12 cellular contexts compared by ENCODE assay signal in genomic region chr3:152460936-152461335, GRCh38.
A peak's percentile ranks its signal among the peaks of the same experiment; 100 is the strongest.
DNase-seq lines count a peak whose midpoint lies in the region; ATAC-seq lines count a peak whose summit lies in the region.
"Had no signal": no experiment of that assay in that cellular context is flagged by ENCODE, and none has a peak within 500 bp of the region (broad histone marks: within the 10 kb centered on the region; RNA-seq: fewer than 3 reads in every experiment).

No MANE protein-coding gene starts in this region.

- in situ Hi-C loops in SK-MEL-5 (cut with HindIII; ENCODE audit: low pct_unique_long_range_greater_than_20kb, low sequenced_read_pairs), result no loop called here

- H3K4me1 Mint-ChIP-seq in activated CD8-positive, alpha-beta memory T cell treated with anti-CD3 and anti-CD28 coated beads, Interleukin-2, amount 10 ng/mL, durations not matched to agents 7 days and 5 days, result peaks cover 21% of the 10 kb centered on the region
- H3K4me1 Mint-ChIP-seq in stimulated activated naive B cell treated with anti-CD40 and anti-IgM and Interleukin-4, amounts not matched to agents 10 μg/mL and 1 μg/mL and 100 μg/mL, for 72 hours, result peaks cover 10 to 15% of the 10 kb centered on the region in 2 donors

- peak overlapping the region; percentile 48 for H3K27ac ChIP-seq in epithelial cell of prostate

- no peak overlapping the region for H3K4me3 Mint-ChIP-seq in activated CD8-positive, alpha-beta memory T cell treated with anti-CD3 and anti-CD28 coated beads, Interleukin-2, amount 10 ng/mL, durations not matched to agents 7 days and 5 days
- H3K4me3 Mint-ChIP-seq in stimulated activated naive B cell treated with anti-CD40 and anti-IgM and Interleukin-4, amounts not matched to agents 10 μg/mL and 1 μg/mL and 100 μg/mL, for 72 hours, result no peak overlapping the region
- H3K4me3 Mint-ChIP-seq: T-helper 1 cell treated with Interleukin-12 subunit alpha and Interleukin-12 subunit beta and Interleukin-4 antibody, amounts not matched to agents 30 μg/mL and 1 μg/mL, for 36 hours had no signal

- ATAC-seq in activated CD8-positive, alpha-beta memory T cell treated with anti-CD3 and anti-CD28 coated beads, Interleukin-2, amount 10 ng/mL, durations not matched to agents 7 days and 5 days, result no peak
- no peak for ATAC-seq in stimulated activated naive B cell treated with anti-CD40 and anti-IgM and Interleukin-4, amounts not matched to agents 10 μg/mL and 1 μg/mL and 100 μg/mL, for 72 hours (replicated peaks)
- no peak for ATAC-seq in HG02973 (IDR thresholded peaks at IDR 0.05; ENCODE audit: unreplicated experiment)
- no peak for ATAC-seq in HG02759 (IDR thresholded peaks at IDR 0.05; ENCODE audit: unreplicated experiment)

- H3K9me3 Mint-ChIP-seq in activated CD8-positive, alpha-beta memory T cell treated with anti-CD3 and anti-CD28 coated beads, Interleukin-2, amount 10 ng/mL, durations not matched to agents 7 days and 5 days (ENCODE audit: low read depth), result no peaks in the 10 kb centered on the region
- no peaks in the 10 kb centered on the region for H3K9me3 Mint-ChIP-seq in stimulated activated naive B cell treated with anti-CD40 and anti-IgM and Interleukin-4, amounts not matched to agents 10 μg/mL and 1 μg/mL and 100 μg/mL, for 72 hours
- H3K9me3 Mint-ChIP-seq: T-helper 1 cell treated with Interleukin-12 subunit alpha and Interleukin-12 subunit beta and Interleukin-4 antibody, amounts not matched to agents 30 μg/mL and 1 μg/mL, for 36 hours had no signal

- peak overlapping the region; percentile 17 for H3K27ac Mint-ChIP-seq in activated CD8-positive, alpha-beta memory T cell treated with anti-CD3 and anti-CD28 coated beads, Interleukin-2, amount 10 ng/mL, durations not matched to agents 7 days and 5 days
- H3K27ac Mint-ChIP-seq in stimulated activated naive B cell treated with anti-CD40 and anti-IgM and Interleukin-4, amounts not matched to agents 10 μg/mL and 1 μg/mL and 100 μg/mL, for 72 hours, result peak overlapping the region; percentile 56
- H3K27ac Mint-ChIP-seq: T-helper 1 cell treated with Interleukin-12 subunit alpha and Interleukin-12 subunit beta and Interleukin-4 antibody, amounts not matched to agents 30 μg/mL and 1 μg/mL, for 36 hours had no signal

- CTCF ChIA-PET in activated CD8-positive, alpha-beta memory T cell treated with anti-CD3 and anti-CD28 coated beads, Interleukin-2, amount 10 ng/mL, durations not matched to agents 7 days and 5 days (lab: Charles Lee), result interaction anchor here (2.1 kb wide), 1 partner anchor 11 kb away, joined by 5 read pairs; no protein-coding TSS in a partner anchor

- DNase-seq in activated CD8-positive, alpha-beta memory T cell treated with anti-CD3 and anti-CD28 coated beads, Interleukin-2, amount 10 ng/mL, durations not matched to agents 7 days and 5 days, result no peak
- no peak for DNase-seq in activated CD8-positive, alpha-beta memory T cell treated with anti-CD3 and anti-CD28 coated beads for 24 hours
- peak; percentile 90 for DNase-seq in SK-MEL-5 (ENCODE audit: low read depth, low spot score)
- DNase-seq in epithelial cell of prostate (ENCODE audit: low read depth, low spot score), result no peak
- DNase-seq in stimulated activated naive B cell treated with anti-CD40 and anti-IgM and Interleukin-4, amounts not matched to agents 10 μg/mL and 1 μg/mL and 100 μg/mL, for 72 hours, result no peak
- no peak for DNase-seq in NCI-H2081 treated with DMSO at 0.1 percent for 48 hours (lab: John Stamatoyannopoulos, UW)
- DNase-seq: DMS53; effector memory CD4-positive, alpha-beta T cell; NCI-H1436 treated with DMSO at 0.1 percent for 48 hours had no signal

- no peaks in the 10 kb centered on the region for H3K27me3 Mint-ChIP-seq in activated CD8-positive, alpha-beta memory T cell treated with anti-CD3 and anti-CD28 coated beads, Interleukin-2, amount 10 ng/mL, durations not matched to agents 7 days and 5 days
- H3K27me3 Mint-ChIP-seq in stimulated activated naive B cell treated with anti-CD40 and anti-IgM and Interleukin-4, amounts not matched to agents 10 μg/mL and 1 μg/mL and 100 μg/mL, for 72 hours, result no peaks in the 10 kb centered on the region

- peaks cover 52% of the 10 kb centered on the region for H3K36me3 Mint-ChIP-seq in activated CD8-positive, alpha-beta memory T cell treated with anti-CD3 and anti-CD28 coated beads, Interleukin-2, amount 10 ng/mL, durations not matched to agents 7 days and 5 days
- H3K36me3 Mint-ChIP-seq in stimulated activated naive B cell treated with anti-CD40 and anti-IgM and Interleukin-4, amounts not matched to agents 10 μg/mL and 1 μg/mL and 100 μg/mL, for 72 hours, result peaks cover 17 to 28% of the 10 kb centered on the region in 2 donors
